ENCODE assay signal across 29 cellular contexts in genomic region chr13:40391788-40392187, GRCh38.
"Had no signal": no experiment of that assay in that cellular context is flagged by ENCODE, and none has a peak within 500 bp of the region (broad histone marks: within the 10 kb centered on the region; RNA-seq: fewer than 3 reads in every experiment).

No MANE protein-coding gene starts in this region.

- H3K27me3 ChIP-seq: Peyer's patch, SJSA1 had no signal

- H3K27me3 Mint-ChIP-seq: activated B cell treated with CpG ODN at 0.5 μM for 24 hours; activated CD4-positive, alpha-beta T cell treated with anti-CD3 and anti-CD28 coated beads, Interleukin-2, amount 10 ng/mL, durations not matched to agents 24 days and 14 days; activated CD8-positive, alpha-beta memory T cell treated with anti-CD3 and anti-CD28 coated beads, Interleukin-2, amount 10 ng/mL, durations not matched to agents 7 days and 5 days; activated naive CD8-positive, alpha-beta T cell; activated T-cell treated with anti-CD3 and anti-CD28 coated beads, Interleukin-2, amount 50 U/mL, for 24 hours; T-helper 17 cell had no signal

- H3K4me1 ChIP-seq: Peyer's patch had no signal

- H3K36me3 ChIP-seq: Peyer's patch, SJSA1 had no signal

- FAIRE-seq: astrocyte had no signal

- H3K4me3 ChIP-seq: Peyer's patch, SJSA1 had no signal

- H3K9me3 Mint-ChIP-seq: activated B cell treated with CpG ODN at 0.5 μM for 24 hours had no signal

- H3K27ac Mint-ChIP-seq: activated B cell treated with CpG ODN at 0.5 μM for 24 hours; activated CD4-positive, alpha-beta T cell treated with anti-CD3 and anti-CD28 coated beads, Interleukin-2, amount 10 ng/mL, durations not matched to agents 24 days and 14 days; activated CD8-positive, alpha-beta memory T cell treated with anti-CD3 and anti-CD28 coated beads, Interleukin-2, amount 10 ng/mL, durations not matched to agents 7 days and 5 days; activated naive CD8-positive, alpha-beta T cell; activated T-cell treated with anti-CD3 and anti-CD28 coated beads, Interleukin-2, amount 50 U/mL, for 24 hours; T-helper 17 cell had no signal

- H3K27ac ChIP-seq: Peyer's patch, RWPE1, SJSA1 had no signal

- H3K36me3 Mint-ChIP-seq: brain had no signal

- H3K9me3 ChIP-seq: Peyer's patch, SJSA1 had no signal

- H3K4me3 Mint-ChIP-seq: activated B cell treated with CpG ODN at 0.5 μM for 24 hours; activated CD4-positive, alpha-beta T cell treated with anti-CD3 and anti-CD28 coated beads, Interleukin-2, amount 10 ng/mL, durations not matched to agents 24 days and 14 days; activated CD8-positive, alpha-beta memory T cell treated with anti-CD3 and anti-CD28 coated beads, Interleukin-2, amount 10 ng/mL, durations not matched to agents 7 days and 5 days; activated naive CD8-positive, alpha-beta T cell; activated T-cell treated with anti-CD3 and anti-CD28 coated beads, Interleukin-2, amount 50 U/mL, for 24 hours; brain; T-helper 17 cell had no signal

- DNase-seq: activated B cell treated with CpG ODN at 0.5 μM for 24 hours; activated CD4-positive, alpha-beta T cell treated with anti-CD3 and anti-CD28 coated beads for 1 hour; activated CD4-positive, alpha-beta T cell treated with anti-CD3 and anti-CD28 coated beads, Interleukin-2, amount 10 ng/mL, durations not matched to agents 24 days and 14 days; activated CD4-positive, alpha-beta T cell treated with anti-CD3 and anti-CD28 coated beads, Interleukin-2, amount 50 U/mL, for 48 hours; activated CD8-positive, alpha-beta memory T cell treated with anti-CD3 and anti-CD28 coated beads, Interleukin-2, amount 10 ng/mL, durations not matched to agents 7 days and 5 days; activated effector memory CD4-positive, alpha-beta T cell treated with anti-CD3 and anti-CD28 coated beads, Interleukin-2, amount 50 U/mL, for 16 hours; activated naive CD4-positive, alpha-beta T cell treated with Interleukin-2 at 50 U/mL for 16 hours; activated T-cell treated with anti-CD3 and anti-CD28 coated beads, Interleukin-2, amount 50 U/mL, for 24 hours; amygdala; IMR-90; Kasumi-1; KBM-7; NCI-H1105 treated with DMSO at 0.1 percent for 48 hours; NCI-H1436 treated with DMSO at 0.1 percent for 48 hours; NCI-H187; NCI-H2081; NCI-H510A treated with DMSO at 0.1 percent for 48 hours; NCI-H69; NK-92 treated with Interleukin-12 subunit alpha and Interleukin-12 subunit beta, amount 100 ng/mL, for 24 hours; Peyer's patch; Right ventricle myocardium superior; SW 1271; T-helper 17 cell; T-helper 9 cell had no signal
